ENCODE assay signal across 35 cellular contexts in the genomic region with DNA sequence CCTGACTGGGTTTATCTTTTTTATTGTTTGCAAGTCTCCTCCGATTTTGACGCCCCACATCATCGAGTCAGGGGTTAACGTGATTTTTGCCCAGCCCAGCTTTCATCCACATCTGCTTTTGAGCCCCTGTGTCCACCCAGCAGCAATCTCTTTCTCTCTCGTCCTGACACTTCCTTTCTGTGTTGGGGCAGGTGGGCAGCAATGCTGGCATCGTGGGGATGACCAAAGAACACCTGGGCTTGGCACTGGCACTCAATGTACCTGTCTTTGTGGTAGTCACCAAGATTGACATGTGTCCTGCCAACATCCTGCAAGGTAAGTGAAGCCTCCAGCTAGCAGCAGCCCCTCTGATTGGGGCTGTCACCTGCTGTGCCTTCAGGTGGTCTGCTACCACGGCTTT.
"Had no signal": no experiment of that assay in that cellular context is flagged by ENCODE, and none has a peak within 500 bp of the region (broad histone marks: within the 10 kb centered on the region; RNA-seq: fewer than 3 reads in every experiment).

No MANE protein-coding gene starts in this region.

- DNase-seq: activated CD4-positive, alpha-beta T cell treated with anti-CD3 and anti-CD28 coated beads for 36 hours; activated CD4-positive, alpha-beta T cell treated with anti-CD3 and anti-CD28 coated beads, Interleukin-2, amount 10 ng/mL, durations not matched to agents 7 days and 5 days; activated CD4-positive, alpha-beta T cell treated with anti-CD3 and anti-CD28 coated beads, Interleukin-2, amount 50 U/mL, for 48 hours; activated CD8-positive, alpha-beta T cell treated with anti-CD3 and anti-CD28 coated beads, Interleukin-2, amount 10 ng/mL, durations not matched to agents 7 days and 5 days; activated gamma-delta T cell treated with Interleukin-2 at 50 U/mL for 16 hours; activated naive CD4-positive, alpha-beta T cell treated with anti-CD3 and anti-CD28 coated beads for 36 hours; activated T-cell treated with anti-CD3 and anti-CD28 coated beads, Interleukin-2, amount 50 U/mL, for 24 hours; amniotic stem cell; aorta; brain microvascular endothelial cell; central memory CD4-positive, alpha-beta T cell; KG1; MM.1S; MV-4-11; NCI-H1092; NCI-H1436 treated with DMSO at 0.1 percent for 48 hours; NCI-H187; NCI-H2029 treated with DMSO at 0.1 percent for 48 hours; NCI-H2107; NCI-H2171; NCI-H510A; NCI-H526; NCI-H748 treated with DMSO at 0.1 percent for 48 hours; NK-92 treated with Interleukin-12 subunit alpha and Interleukin-12 subunit beta, amount 100 ng/mL, for 24 hours; PC-3; Peyer's patch; RPMI8226; SHP77 treated with DMSO at 0.1 percent for 48 hours; SK-N-SH had no signal

- H3K4me3 Mint-ChIP-seq: activated CD4-positive, alpha-beta T cell treated with anti-CD3 and anti-CD28 coated beads for 36 hours; activated CD4-positive, alpha-beta T cell treated with anti-CD3 and anti-CD28 coated beads, Interleukin-2, amount 10 ng/mL, durations not matched to agents 7 days and 5 days; activated CD8-positive, alpha-beta T cell treated with anti-CD3 and anti-CD28 coated beads, Interleukin-2, amount 10 ng/mL, durations not matched to agents 7 days and 5 days; activated naive CD4-positive, alpha-beta T cell treated with anti-CD3 and anti-CD28 coated beads for 36 hours; activated T-cell treated with anti-CD3 and anti-CD28 coated beads, Interleukin-2, amount 50 U/mL, for 24 hours; T-helper 1 cell treated with Interleukin-12 subunit alpha and Interleukin-12 subunit beta and Interleukin-4 antibody, amounts not matched to agents 30 μg/mL and 1 μg/mL, for 36 hours; T-helper 2 cell treated with Interferon-gamma antibody and Interleukin-4, amounts not matched to agents 5 μg/mL and 100 μg/mL, for 36 hours had no signal

- H3K4me1 ChIP-seq: Peyer's patch had no signal

- H3K4me2 ChIP-seq: SK-N-SH had no signal

- H3K27me3 Mint-ChIP-seq: activated CD4-positive, alpha-beta T cell treated with anti-CD3 and anti-CD28 coated beads for 36 hours; activated CD4-positive, alpha-beta T cell treated with anti-CD3 and anti-CD28 coated beads, Interleukin-2, amount 10 ng/mL, durations not matched to agents 7 days and 5 days; activated T-cell treated with anti-CD3 and anti-CD28 coated beads, Interleukin-2, amount 50 U/mL, for 24 hours had no signal

- H3K27ac Mint-ChIP-seq: activated CD4-positive, alpha-beta T cell treated with anti-CD3 and anti-CD28 coated beads for 36 hours; activated CD4-positive, alpha-beta T cell treated with anti-CD3 and anti-CD28 coated beads, Interleukin-2, amount 10 ng/mL, durations not matched to agents 7 days and 5 days; activated CD8-positive, alpha-beta T cell treated with anti-CD3 and anti-CD28 coated beads, Interleukin-2, amount 10 ng/mL, durations not matched to agents 7 days and 5 days; activated naive CD4-positive, alpha-beta T cell treated with anti-CD3 and anti-CD28 coated beads for 36 hours; activated T-cell treated with anti-CD3 and anti-CD28 coated beads, Interleukin-2, amount 50 U/mL, for 24 hours; T-helper 1 cell treated with Interleukin-12 subunit alpha and Interleukin-12 subunit beta and Interleukin-4 antibody, amounts not matched to agents 30 μg/mL and 1 μg/mL, for 36 hours; T-helper 2 cell treated with Interferon-gamma antibody and Interleukin-4, amounts not matched to agents 5 μg/mL and 100 μg/mL, for 36 hours had no signal

- H3K9ac ChIP-seq: SK-N-SH had no signal

- H3K27ac ChIP-seq: brain microvascular endothelial cell, Peyer's patch, SJSA1 had no signal

- H3K4me3 ChIP-seq: Peyer's patch, SJSA1 had no signal

- ATAC-seq: activated CD4-positive, alpha-beta T cell treated with anti-CD3 and anti-CD28 coated beads for 36 hours; activated CD4-positive, CD25-positive, alpha-beta regulatory T cell treated with anti-CD3 and anti-CD28 coated beads, Interleukin-2, amount 50 U/mL, for 24 hours; activated CD8-positive, alpha-beta T cell treated with anti-CD3 and anti-CD28 coated beads, Interleukin-2, amount 10 ng/mL, durations not matched to agents 7 days and 5 days; activated naive CD4-positive, alpha-beta T cell treated with anti-CD3 and anti-CD28 coated beads, Interleukin-2, amount 50 U/mL, for 72 hours; PC-3 had no signal

- FAIRE-seq: TTC549 had no signal

- H3K27me3 ChIP-seq: brain microvascular endothelial cell, Peyer's patch, SJSA1 had no signal

- H3K9me3 ChIP-seq: Peyer's patch, SJSA1, SK-N-SH had no signal

- H3K9me3 Mint-ChIP-seq: activated CD4-positive, alpha-beta T cell treated with anti-CD3 and anti-CD28 coated beads, Interleukin-2, amount 10 ng/mL, durations not matched to agents 7 days and 5 days; activated naive CD4-positive, alpha-beta T cell treated with anti-CD3 and anti-CD28 coated beads for 36 hours; activated naive CD4-positive, alpha-beta T cell treated with anti-CD3 and anti-CD28 coated beads, Interleukin-2, amount 50 U/mL, for 72 hours; activated T-cell treated with anti-CD3 and anti-CD28 coated beads, Interleukin-2, amount 50 U/mL, for 24 hours; T-helper 1 cell treated with Interleukin-12 subunit alpha and Interleukin-12 subunit beta and Interleukin-4 antibody, amounts not matched to agents 30 μg/mL and 1 μg/mL, for 36 hours; T-helper 2 cell treated with Interferon-gamma antibody and Interleukin-4, amounts not matched to agents 5 μg/mL and 100 μg/mL, for 36 hours had no signal
